In the genomic region with DNA sequence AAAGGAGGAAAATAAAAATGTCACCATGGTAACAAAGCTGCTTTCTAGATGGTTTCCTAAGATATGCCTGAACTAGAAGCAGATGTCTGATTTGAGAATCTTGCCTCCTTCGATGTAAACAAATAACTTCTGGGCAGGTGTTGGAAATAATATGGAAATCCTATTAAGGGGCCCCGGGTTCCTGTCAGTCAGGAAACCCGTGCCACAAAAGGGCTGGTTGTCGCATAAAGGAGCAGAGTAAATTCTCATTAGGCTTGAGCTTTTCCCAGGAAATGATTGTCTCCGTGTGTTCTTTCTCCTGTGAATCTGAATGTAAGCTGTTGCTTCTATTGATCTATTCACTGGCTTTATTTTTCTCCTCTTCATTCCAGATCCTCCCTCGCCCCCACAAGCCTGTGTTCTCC, we compare ENCODE assay signal across 11 cellular contexts.
A peak's percentile ranks its signal among the peaks of the same experiment; 100 is the strongest.
DNase-seq lines count a peak whose midpoint lies in the region; ATAC-seq and TF ChIP-seq lines count a peak whose summit lies in the region.
"Had no signal": no experiment of that assay in that cellular context is flagged by ENCODE, and none has a peak within 500 bp of the region (broad histone marks: within the 10 kb centered on the region; RNA-seq: fewer than 3 reads in every experiment).

No MANE protein-coding gene starts in this region.

- TF ChIP-seq CTCF in chondrocyte (IDR thresholded peaks at IDR 0.05) (no peak), lower leg skin (IDR thresholded peaks at IDR 0.05) (no peak)

- no peaks in the 10 kb centered on the region for H3K4me1 ChIP-seq in CD4-positive, CD25-positive, alpha-beta regulatory T cell (ENCODE audit: control insufficient read depth, insufficient read depth, low read length, poor library complexity, severe bottlenecking)
- peaks cover 60% of the 10 kb centered on the region for H3K4me1 ChIP-seq in HUES48 (ENCODE audit: control insufficient read depth, insufficient read depth, low read length)

- no peak for DNase-seq in CD4-positive, CD25-positive, alpha-beta regulatory T cell
- DNase-seq in chondrocyte (ENCODE audit: low spot score): no peak
- peak in 1 of 10 donors; percentile 16 for DNase-seq in naive thymus-derived CD8-positive, alpha-beta T cell
- no peak for DNase-seq in lower leg skin (ENCODE audit: low spot score in 2 of 2)
- DNase-seq in NCI-H1694 (lab: John Stamatoyannopoulos, UW): no peak
- DNase-seq in activated CD4-positive, alpha-beta T cell treated with anti-CD3 and anti-CD28 coated beads, Interleukin-2, amount 10 ng/mL, durations not matched to agents 7 days and 5 days: no peak
- no peak for DNase-seq in activated effector memory CD4-positive, alpha-beta T cell treated with Interleukin-2 at 50 U/mL for 16 hours
- DNase-seq: activated T-cell treated with anti-CD3 and anti-CD28 coated beads, Interleukin-2, amount 50 U/mL, for 72 hours; Calu3; thyroid gland had no signal

- H3K4me3 ChIP-seq in CD4-positive, CD25-positive, alpha-beta regulatory T cell (ENCODE audit: low read depth, low read length): no peak overlapping the region
- H3K4me3 ChIP-seq in HUES48 (ENCODE audit: low read depth, low read length) (peak overlapping the region; percentile 9; the same call in 1 of the 2 replicates), lower leg skin (ENCODE audit: low read depth, poor library complexity, severe bottlenecking) (no peak overlapping the region)
- H3K4me3 ChIP-seq: thyroid gland had no signal

- no peaks in the 10 kb centered on the region for H3K27me3 Mint-ChIP-seq in CD4-positive, CD25-positive, alpha-beta regulatory T cell
- H3K27me3 Mint-ChIP-seq in chondrocyte (ENCODE audit: low read depth): no peaks in the 10 kb centered on the region
- H3K27me3 Mint-ChIP-seq in naive thymus-derived CD8-positive, alpha-beta T cell: no peaks in the 10 kb centered on the region
- no peaks in the 10 kb centered on the region for H3K27me3 Mint-ChIP-seq in activated CD4-positive, alpha-beta T cell treated with anti-CD3 and anti-CD28 coated beads, Interleukin-2, amount 10 ng/mL, durations not matched to agents 7 days and 5 days

- H3K4me3 Mint-ChIP-seq in CD4-positive, CD25-positive, alpha-beta regulatory T cell: peak overlapping the region in 1 of 4 donors; percentile 15
- no peak overlapping the region for H3K4me3 Mint-ChIP-seq in chondrocyte (ENCODE audit: unreplicated experiment)
- peak overlapping the region in 4 of 10 donors; percentile 11 to 56 (median 28) for H3K4me3 Mint-ChIP-seq in naive thymus-derived CD8-positive, alpha-beta T cell
- H3K4me3 Mint-ChIP-seq in activated CD4-positive, alpha-beta T cell treated with anti-CD3 and anti-CD28 coated beads, Interleukin-2, amount 10 ng/mL, durations not matched to agents 7 days and 5 days: no peak overlapping the region
- H3K4me3 Mint-ChIP-seq: activated T-cell treated with anti-CD3 and anti-CD28 coated beads, Interleukin-2, amount 50 U/mL, for 72 hours had no signal

- CTCF ChIA-PET in activated CD4-positive, alpha-beta T cell treated with anti-CD3 and anti-CD28 coated beads, Interleukin-2, amount 10 ng/mL, durations not matched to agents 7 days and 5 days (lab: Charles Lee): no interaction called here

- no peak overlapping the region for H3K9ac ChIP-seq in HUES48 (ENCODE audit: low read depth, low read length)

- no peak for ATAC-seq in CD4-positive, CD25-positive, alpha-beta regulatory T cell (ENCODE audit: low read depth in 2 of 2)
- peak; percentile 39 to 42 for ATAC-seq in naive thymus-derived CD8-positive, alpha-beta T cell
- ATAC-seq: activated T-cell treated with anti-CD3 and anti-CD28 coated beads, Interleukin-2, amount 50 U/mL, for 72 hours had no signal

- peaks cover 32% of the 10 kb centered on the region for H3K36me3 Mint-ChIP-seq in CD4-positive, CD25-positive, alpha-beta regulatory T cell
- H3K36me3 Mint-ChIP-seq in chondrocyte (ENCODE audit: low read depth): peaks cover 3% of the 10 kb centered on the region
- H3K36me3 Mint-ChIP-seq in naive thymus-derived CD8-positive, alpha-beta T cell: peaks cover 0 to 45% (median 11%) of the 10 kb centered on the region in 3 donors
- H3K36me3 Mint-ChIP-seq in activated CD4-positive, alpha-beta T cell treated with anti-CD3 and anti-CD28 coated beads, Interleukin-2, amount 10 ng/mL, durations not matched to agents 7 days and 5 days (ENCODE audit: low read depth): peaks cover 6% of the 10 kb centered on the region

- peaks cover 26 to 55% (median 36%) of the 10 kb centered on the region in 4 donors for H3K4me1 Mint-ChIP-seq in CD4-positive, CD25-positive, alpha-beta regulatory T cell
- peaks cover 48% of the 10 kb centered on the region for H3K4me1 Mint-ChIP-seq in chondrocyte (ENCODE audit: low read depth)
- H3K4me1 Mint-ChIP-seq in naive thymus-derived CD8-positive, alpha-beta T cell: peaks cover 26 to 57% (median 44%) of the 10 kb centered on the region in 4 donors
- H3K4me1 Mint-ChIP-seq in activated CD4-positive, alpha-beta T cell treated with anti-CD3 and anti-CD28 coated beads, Interleukin-2, amount 10 ng/mL, durations not matched to agents 7 days and 5 days: peaks cover 16% of the 10 kb centered on the region

- intact Hi-C loops in lower leg skin (cut with DNase I; ENCODE audit: low total_unique reads): no loop called here

- H3K36me3 ChIP-seq in CD4-positive, CD25-positive, alpha-beta regulatory T cell (ENCODE audit: control insufficient read depth, insufficient read depth, low read length): no peaks in the 10 kb centered on the region
- no peaks in the 10 kb centered on the region for H3K36me3 ChIP-seq in HUES48 (ENCODE audit: control insufficient read depth, insufficient read depth, low read length)
- H3K36me3 ChIP-seq: thyroid gland had no signal

- WGBS in lower leg skin, 2 donors: 17 to 20% methylated on average over 6 of the region's 6 CpGs

- POLR2A ChIA-PET in naive thymus-derived CD8-positive, alpha-beta T cell (lab: Charles Lee): no interaction called here
- POLR2A ChIA-PET in activated CD4-positive, alpha-beta T cell treated with anti-CD3 and anti-CD28 coated beads, Interleukin-2, amount 10 ng/mL, durations not matched to agents 7 days and 5 days (lab: Charles Lee): no interaction called here

- H3K9me3 ChIP-seq in CD4-positive, CD25-positive, alpha-beta regulatory T cell (ENCODE audit: control insufficient read depth in 2 of 2, low read length in 2 of 2): no peaks in the 10 kb centered on the region
- no peaks in the 10 kb centered on the region for H3K9me3 ChIP-seq in HUES48 (ENCODE audit: control insufficient read depth, insufficient read depth, low read length)
- H3K9me3 ChIP-seq: thyroid gland had no signal

- H3K27ac ChIP-seq in CD4-positive, CD25-positive, alpha-beta regulatory T cell (ENCODE audit: insufficient read depth, low read length, poor library complexity, severe bottlenecking): no peak overlapping the region
- H3K27ac ChIP-seq in HUES48 (ENCODE audit: low read depth, low read length): peak overlapping the region; percentile 86
- H3K27ac ChIP-seq: thyroid gland had no signal

- TF ChIP-seq POLR2A in lower leg skin (IDR thresholded peaks at IDR 0.05): no peak

- H3K27me3 ChIP-seq in CD4-positive, CD25-positive, alpha-beta regulatory T cell (ENCODE audit: control insufficient read depth, insufficient read depth, low read length): no peaks in the 10 kb centered on the region
- H3K27me3 ChIP-seq in HUES48 (ENCODE audit: control insufficient read depth, insufficient read depth, low read length): no peaks in the 10 kb centered on the region
- H3K27me3 ChIP-seq: thyroid gland had no signal

- no peaks in the 10 kb centered on the region for H3K9me3 Mint-ChIP-seq in CD4-positive, CD25-positive, alpha-beta regulatory T cell
- no peaks in the 10 kb centered on the region for H3K9me3 Mint-ChIP-seq in chondrocyte (ENCODE audit: low read depth)
- no peaks in the 10 kb centered on the region for H3K9me3 Mint-ChIP-seq in naive thymus-derived CD8-positive, alpha-beta T cell
- H3K9me3 Mint-ChIP-seq in activated CD4-positive, alpha-beta T cell treated with anti-CD3 and anti-CD28 coated beads, Interleukin-2, amount 10 ng/mL, durations not matched to agents 7 days and 5 days: no peaks in the 10 kb centered on the region
- H3K9me3 Mint-ChIP-seq: activated T-cell treated with anti-CD3 and anti-CD28 coated beads, Interleukin-2, amount 50 U/mL, for 72 hours had no signal

- H3K27ac Mint-ChIP-seq in CD4-positive, CD25-positive, alpha-beta regulatory T cell: peak overlapping the region in 2 of 3 donors; percentile 39 to 76
- H3K27ac Mint-ChIP-seq in chondrocyte (ENCODE audit: unreplicated experiment): peak overlapping the region; percentile 82
- H3K27ac Mint-ChIP-seq in naive thymus-derived CD8-positive, alpha-beta T cell: peak overlapping the region in 8 of 10 donors; percentile 15 to 86 (median 70)
- H3K27ac Mint-ChIP-seq in activated CD4-positive, alpha-beta T cell treated with anti-CD3 and anti-CD28 coated beads, Interleukin-2, amount 10 ng/mL, durations not matched to agents 7 days and 5 days: no peak overlapping the region

Comparison
In these comparisons a context has a peak if more than half of its experiments do, and no peak if none do; other contexts are left out.
1. ATAC-seq: peak in naive thymus-derived CD8-positive, alpha-beta T cell (2 of 2); none in CD4-positive, CD25-positive, alpha-beta regulatory T cell (0 of 2).